ENCODE assay signal across 20 cellular contexts in the genomic region with DNA sequence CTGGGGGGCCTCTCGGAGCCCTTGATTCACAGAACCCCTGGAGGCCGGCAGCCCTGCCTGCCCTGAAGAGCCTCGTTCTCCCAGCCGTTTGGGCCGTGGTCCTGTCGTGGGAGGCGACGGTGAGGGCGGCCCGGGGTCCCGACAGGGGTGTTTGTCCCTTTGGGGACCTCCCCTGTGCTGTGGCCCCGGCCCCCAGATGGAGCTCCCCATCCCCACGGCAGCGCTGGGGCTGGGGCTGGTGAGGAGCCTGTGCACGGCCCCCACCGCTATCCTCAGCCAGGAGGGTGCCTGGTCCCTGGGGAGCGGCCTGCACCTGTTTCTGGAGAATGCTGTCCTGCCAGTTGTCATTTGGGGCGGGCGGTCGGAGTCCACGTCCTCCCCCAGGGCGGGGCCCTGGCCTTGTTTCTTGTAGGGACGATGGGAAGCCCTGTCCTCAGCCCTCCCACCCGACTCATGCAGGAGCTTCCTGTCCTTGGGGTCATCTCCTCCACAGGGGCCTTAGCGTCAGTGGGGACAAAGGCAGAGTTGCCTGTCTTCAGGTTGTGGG. TPM values are rescaled to one million over a fixed set of nuclear protein-coding genes. Genes with fewer than 3 reads are reported as not detected.
DNase-seq lines count a peak whose midpoint lies in the region; ATAC-seq and TF ChIP-seq lines count a peak whose summit lies in the region.
"Had no signal": no experiment of that assay in that cellular context is flagged by ENCODE, and none has a peak within 500 bp of the region (broad histone marks: within the 10 kb centered on the region; RNA-seq: fewer than 3 reads in every experiment).

No MANE protein-coding gene starts in this region.

- H3K4me3 ChIP-seq in HUES48 (ENCODE audit: low read depth, low read length) (no peak overlapping the region), colonic mucosa (peak overlapping the region; percentile 23), muscle layer of duodenum (ENCODE audit: low read depth in 1 of 2, low read length in 2 of 2) (no peak overlapping the region), suprapubic skin (no peak overlapping the region), foreskin fibroblast (ENCODE audit: low read depth in 1 of 2, low read length in 2 of 2) (no peak overlapping the region)
- H3K4me3 ChIP-seq: coronary artery, HAP-1, right atrium auricular region had no signal

- no CpG with 5 or more reads among the region's 25 CpGs for WGBS in suprapubic skin

- H3K9me3 ChIP-seq in HUES48 (ENCODE audit: control insufficient read depth, insufficient read depth, low read length) (no peaks in the 10 kb centered on the region), colonic mucosa (no peaks in the 10 kb centered on the region), muscle layer of duodenum (ENCODE audit: control insufficient read depth in 1 of 2, low read length in 2 of 2) (no peaks in the 10 kb centered on the region), suprapubic skin (no peaks in the 10 kb centered on the region)
- H3K9me3 ChIP-seq: HAP-1, right atrium auricular region had no signal

- TF ChIP-seq EP300 in suprapubic skin (IDR thresholded peaks at IDR 0.05) = no peak

- TF ChIP-seq CTCF in colonic mucosa (IDR thresholded peaks at IDR 0.05) (no peak), suprapubic skin (IDR thresholded peaks at IDR 0.05) (no peak), foreskin fibroblast (IDR thresholded peaks at IDR 0.05; ENCODE audit: low read depth, low read length) (no peak)

- DNase-seq in colonic mucosa (peak; percentile 93), suprapubic skin (ENCODE audit: low spot score in 2 of 2) (no peak), germinal center (ENCODE audit: low spot score) (no peak), foreskin fibroblast (no peak)
- DNase-seq: activated CD4-positive, alpha-beta memory T cell treated with anti-CD3 and anti-CD28 coated beads for 36 hours; activated T-cell treated with anti-CD3 and anti-CD28 coated beads, Interleukin-2, amount 50 U/mL, for 24 hours; DMS153; erythroblast; mammary epithelial cell; NCI-H1417 treated with DMSO at 0.1 percent for 48 hours; SHP77; stimulated activated CD4-positive, alpha-beta T cell treated with anti-CD3 and anti-CD28 coated beads, Interleukin-2, amount 100 ng/mL, for 24 hours; WERI-Rb-1 had no signal

- 0 out of 2 replicates have a peak, but pooled peaks cover 13% of the 10 kb centered on the region for H3K36me3 ChIP-seq in HUES48 (ENCODE audit: control insufficient read depth, insufficient read depth, low read length)
- no peaks in the 10 kb centered on the region for H3K36me3 ChIP-seq in colonic mucosa
- H3K36me3 ChIP-seq in muscle layer of duodenum (ENCODE audit: control insufficient read depth in 1 of 2, insufficient read depth in 2 of 2, low read length in 2 of 2) = peaks cover 0 to 23% of the 10 kb centered on the region in 2 donors
- H3K36me3 ChIP-seq in suprapubic skin = peaks cover 17% of the 10 kb centered on the region
- H3K36me3 ChIP-seq: right atrium auricular region had no signal

- H3K9ac ChIP-seq in HUES48 (ENCODE audit: low read depth, low read length) (no peak overlapping the region), colonic mucosa (ENCODE audit: low read depth in 2 of 2, low read length in 2 of 2) (peak overlapping the region; percentile 72 to 84)

- intact Hi-C loops in colonic mucosa (cut with DNase I) = no loop called here

- H3K27me3 ChIP-seq in HUES48 (ENCODE audit: control insufficient read depth, insufficient read depth, low read length) (no peaks in the 10 kb centered on the region), colonic mucosa (no peaks in the 10 kb centered on the region), muscle layer of duodenum (ENCODE audit: low read depth, low read length) (no peaks in the 10 kb centered on the region), suprapubic skin (no peaks in the 10 kb centered on the region)
- H3K27me3 ChIP-seq: right atrium auricular region had no signal

- H3K27ac ChIP-seq in HUES48 (ENCODE audit: low read depth, low read length) (peak overlapping the region; percentile 20), colonic mucosa (peak overlapping the region; percentile 86), muscle layer of duodenum (ENCODE audit: low read length) (peak overlapping the region; percentile 31), suprapubic skin (peak overlapping the region; percentile 29)
- H3K27ac ChIP-seq: coronary artery, right atrium auricular region, WERI-Rb-1 had no signal

- no peak for TF ChIP-seq POLR2A in suprapubic skin (IDR thresholded peaks at IDR 0.05)

- no peak for ATAC-seq in HG02763 (IDR thresholded peaks at IDR 0.05; ENCODE audit: unreplicated experiment)

- 0 out of 2 replicates have a peak, but pooled peaks cover under 1% of the 10 kb centered on the region for H3K4me1 ChIP-seq in HUES48 (ENCODE audit: control insufficient read depth, insufficient read depth, low read length)
- peaks cover 17% of the 10 kb centered on the region for H3K4me1 ChIP-seq in colonic mucosa
- H3K4me1 ChIP-seq in muscle layer of duodenum (ENCODE audit: control insufficient read depth in 1 of 2, insufficient read depth in 2 of 2, low read length in 2 of 2) = peaks cover 0 to 14% of the 10 kb centered on the region in 2 donors
- H3K4me1 ChIP-seq in suprapubic skin = peaks cover 44% of the 10 kb centered on the region
- H3K4me1 ChIP-seq: HAP-1 had no signal

RNA-seq across cellular contexts. Expression of a gene that starts 6.7 kb away (rescaled TPM):
- total RNA-seq in colonic mucosa (100 to 1,000 TPM in 1 of 2 donors, 10 to 100 TPM in 1; 74.6 to 139 TPM), suprapubic skin (10 to 100 TPM; 59.9 to 86.4 (median 75.2) TPM)

RNA-seq across cellular contexts. Expression of a gene that starts 26.0 kb away (rescaled TPM):
- total RNA-seq in colonic mucosa (not detected), suprapubic skin (not detected)
- total RNA-seq: activated CD4-positive, alpha-beta memory T cell treated with anti-CD3 and anti-CD28 coated beads for 36 hours; mammary epithelial cell; neural crest cell; right atrium auricular region had no signal

RNA-seq across cellular contexts. Expression of a gene that starts 32.6 kb away (rescaled TPM):
- total RNA-seq in colonic mucosa (under 1 TPM; 0.32 to 0.35 TPM), suprapubic skin (under 1 TPM; 0.29 to 0.79 (median 0.35) TPM)

RNA-seq across cellular contexts. Expression of a gene that starts 35.6 kb away (rescaled TPM):
- total RNA-seq in colonic mucosa (10 to 100 TPM; 25.6 to 59.3 TPM), suprapubic skin (10 to 100 TPM; 36.9 to 54.6 (median 44.1) TPM)

RNA-seq across cellular contexts. Expression of a gene that starts 55.7 kb away (rescaled TPM):
- 10 to 100 TPM; 34.9 to 38.5 TPM for total RNA-seq in colonic mucosa
- 100 to 1,000 TPM in 3 of 4 donors, 10 to 100 TPM in 1; 77.8 to 116 (median 110) TPM for total RNA-seq in suprapubic skin

Comparison
In these comparisons a context has a peak if more than half of its experiments do, and no peak if none do; other contexts are left out.
1. H3K27ac ChIP-seq: peak in every context shown above with its lines; median percentile 86 in colonic mucosa; 31 in muscle layer of duodenum; 29 in suprapubic skin; 20 in HUES48.